ENCODE assay signal across 1 cellular context in the genomic region with DNA sequence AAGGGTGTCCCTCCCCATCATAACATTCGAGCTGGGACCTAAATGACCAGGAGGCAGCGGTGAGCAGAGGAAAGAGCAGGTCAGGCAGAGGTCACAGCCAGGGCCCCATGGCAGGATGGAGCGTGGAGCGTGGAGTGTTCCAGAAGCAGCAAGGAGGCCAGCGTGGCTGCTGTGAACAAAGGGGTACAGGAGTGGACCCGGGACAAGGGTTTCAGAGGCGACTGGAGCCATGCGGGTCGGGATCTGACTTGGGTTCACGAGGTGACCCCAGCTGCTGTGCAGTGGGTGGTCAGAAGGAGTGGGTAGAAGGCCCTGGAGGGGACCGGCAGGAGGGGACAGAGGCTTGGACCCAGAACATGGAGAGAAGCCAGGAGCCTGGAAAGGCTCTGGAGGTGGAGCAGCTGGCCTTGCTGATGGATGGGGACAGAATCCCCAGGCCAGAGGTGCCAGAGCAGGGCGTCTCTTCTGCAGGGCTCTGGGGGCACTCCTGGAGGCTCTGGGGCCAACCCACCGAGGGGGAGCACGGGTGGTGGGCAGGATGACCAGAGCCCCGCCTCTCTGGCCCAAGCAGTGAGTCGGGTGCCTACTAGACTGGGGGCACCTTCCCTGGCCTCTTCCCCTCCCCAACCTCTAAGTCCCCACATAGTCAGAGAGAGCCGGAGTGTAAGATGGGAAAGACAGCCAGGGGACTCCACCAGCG.
TF ChIP-seq lines count a peak whose summit lies in the region.

No MANE protein-coding gene starts in this region.

TF ChIP-seq in WTC11, 78 proteins besides CTCF, POLR2A, EP300 and RAD21 (continued from another document):
- TF ChIP-seq ZMAT4 (CRISPR knock-in tag; IDR thresholded peaks at IDR 0.05), result no peak
- TF ChIP-seq HMGA2 (CRISPR knock-in tag; IDR thresholded peaks at IDR 0.05), result no peak
- TF ChIP-seq KAT7 (CRISPR knock-in tag; IDR thresholded peaks at IDR 0.05; ENCODE audit: borderline replicate concordance), result no peak
- no peak for TF ChIP-seq FOXJ3 (CRISPR knock-in tag; IDR thresholded peaks at IDR 0.05; ENCODE audit: borderline replicate concordance)
- TF ChIP-seq MXD4 (CRISPR knock-in tag; IDR thresholded peaks at IDR 0.05; ENCODE audit: borderline replicate concordance), result no peak
- no peak for TF ChIP-seq ZNF532 (CRISPR knock-in tag; IDR thresholded peaks at IDR 0.05; ENCODE audit: borderline replicate concordance)
- TF ChIP-seq OVOL2 (CRISPR knock-in tag; IDR thresholded peaks at IDR 0.05; ENCODE audit: borderline replicate concordance), result no peak
